10 cellular contexts compared by ENCODE assay signal in the genomic region with DNA sequence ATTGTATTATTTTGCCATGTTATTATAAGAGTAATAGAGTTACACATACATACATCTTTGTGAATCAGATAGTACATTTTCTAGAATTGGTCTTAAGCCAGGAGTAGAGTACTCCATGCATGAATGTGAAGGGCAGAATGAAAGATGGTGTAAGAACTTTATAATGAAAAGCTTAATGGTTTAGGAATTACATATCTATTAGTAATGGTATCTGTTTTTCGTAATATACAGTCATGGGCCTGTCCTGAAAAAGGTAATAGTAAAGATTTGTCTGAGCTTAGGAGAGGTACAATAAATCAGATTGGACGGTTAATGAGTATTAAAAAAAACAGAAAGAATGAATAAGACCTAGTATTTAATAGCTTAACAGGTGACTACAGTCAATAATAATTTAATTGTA.
"Had no signal": no experiment of that assay in that cellular context is flagged by ENCODE, and none has a peak within 500 bp of the region (broad histone marks: within the 10 kb centered on the region; RNA-seq: fewer than 3 reads in every experiment).

No MANE protein-coding gene starts in this region.

- H3K9me3 ChIP-seq: HAP-1 had no signal

- H3K4me3 ChIP-seq: GM23248, HAP-1, K562 had no signal

- ATAC-seq: HCT116, HepG2, K562 had no signal

- DNase-seq: GM23248, GOT3, H7, HFFc6, IMR-90 had no signal

- H3K27ac ChIP-seq: GM23248, HL-60 had no signal

- FAIRE-seq: HepG2 had no signal

- H3K9ac ChIP-seq: GM23248 had no signal

- H3K36me3 ChIP-seq: HAP-1 had no signal

- H2AFZ ChIP-seq: GM23248 had no signal
